ENCODE assay signal across 4 cellular contexts in the genomic region with DNA sequence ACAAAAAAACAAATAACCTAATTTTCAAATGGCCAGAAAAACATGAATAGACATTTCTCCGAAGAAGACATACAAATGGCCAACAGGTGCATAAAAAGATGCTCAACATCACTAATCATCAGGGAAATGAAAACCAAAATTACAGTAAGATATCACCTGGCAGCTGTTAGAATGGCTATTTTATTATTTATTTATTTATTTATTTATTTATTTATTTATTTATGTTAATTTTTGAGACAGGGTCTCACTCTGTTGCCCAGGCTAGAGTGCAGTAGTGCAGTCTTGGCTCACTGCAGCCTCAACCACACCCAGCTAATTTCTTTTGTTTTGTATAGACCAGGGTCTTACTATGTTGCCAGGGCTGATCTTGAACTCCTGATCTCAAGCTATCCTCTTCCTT.
TF ChIP-seq lines count a peak whose summit lies in the region.

No MANE protein-coding gene starts in this region.

TF ChIP-seq in A549, 52 proteins besides CTCF, POLR2A, EP300 and RAD21:
- TF ChIP-seq NPAS2 (CRISPR knock-in tag; IDR thresholded peaks at IDR 0.05; ENCODE audit: borderline replicate concordance): no peak
- no peak for TF ChIP-seq MAZ (IDR thresholded peaks at IDR 0.05; ENCODE audit: borderline replicate concordance, low read depth, low read length)
- TF ChIP-seq JUNB (IDR thresholded peaks at IDR 0.05): no peak
- TF ChIP-seq CBX8 (IDR thresholded peaks at IDR 0.05): no peak
- TF ChIP-seq ZC3H11A (IDR thresholded peaks at IDR 0.05): peak; percentile 47
- no peak for TF ChIP-seq HOXB13 (CRISPR knock-in tag; IDR thresholded peaks at IDR 0.05; ENCODE audit: low read depth)
- no peak for TF ChIP-seq CBX2 (IDR thresholded peaks at IDR 0.05; ENCODE audit: borderline replicate concordance, low read depth)
- no peak for TF ChIP-seq MYC (IDR thresholded peaks at IDR 0.05; ENCODE audit: borderline replicate concordance, low read length)
- TF ChIP-seq, protein P1, sequence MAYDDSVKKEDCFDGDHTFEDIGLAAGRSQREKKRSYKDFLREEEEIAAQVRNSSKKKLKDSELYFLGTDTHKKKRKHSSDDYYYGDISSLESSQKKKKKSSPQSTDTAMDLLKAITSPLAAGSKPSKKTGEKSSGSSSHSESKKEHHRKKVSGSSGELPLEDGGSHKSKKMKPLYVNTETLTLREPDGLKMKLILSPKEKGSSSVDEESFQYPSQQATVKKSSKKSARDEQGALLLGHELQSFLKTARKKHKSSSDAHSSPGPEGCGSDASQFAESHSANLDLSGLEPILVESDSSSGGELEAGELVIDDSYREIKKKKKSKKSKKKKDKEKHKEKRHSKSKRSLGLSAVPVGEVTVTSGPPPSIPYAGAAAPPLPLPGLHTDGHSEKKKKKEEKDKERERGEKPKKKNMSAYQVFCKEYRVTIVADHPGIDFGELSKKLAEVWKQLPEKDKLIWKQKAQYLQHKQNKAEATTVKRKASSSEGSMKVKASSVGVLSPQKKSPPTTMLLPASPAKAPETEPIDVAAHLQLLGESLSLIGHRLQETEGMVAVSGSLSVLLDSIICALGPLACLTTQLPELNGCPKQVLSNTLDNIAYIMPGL (CRISPR knock-in tag; IDR thresholded peaks at IDR 0.05; ENCODE audit: borderline replicate concordance): no peak

TF ChIP-seq in HEK293, 187 proteins besides CTCF, POLR2A, EP300 and RAD21 (continues in another document):
- TF ChIP-seq ZNF623 (tag by site-specific recombination; IDR thresholded peaks at IDR 0.05): peak; percentile 57
- TF ChIP-seq, protein P2, sequence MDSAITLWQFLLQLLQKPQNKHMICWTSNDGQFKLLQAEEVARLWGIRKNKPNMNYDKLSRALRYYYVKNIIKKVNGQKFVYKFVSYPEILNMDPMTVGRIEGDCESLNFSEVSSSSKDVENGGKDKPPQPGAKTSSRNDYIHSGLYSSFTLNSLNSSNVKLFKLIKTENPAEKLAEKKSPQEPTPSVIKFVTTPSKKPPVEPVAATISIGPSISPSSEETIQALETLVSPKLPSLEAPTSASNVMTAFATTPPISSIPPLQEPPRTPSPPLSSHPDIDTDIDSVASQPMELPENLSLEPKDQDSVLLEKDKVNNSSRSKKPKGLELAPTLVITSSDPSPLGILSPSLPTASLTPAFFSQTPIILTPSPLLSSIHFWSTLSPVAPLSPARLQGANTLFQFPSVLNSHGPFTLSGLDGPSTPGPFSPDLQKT (IDR thresholded peaks at IDR 0.05; ENCODE audit: borderline replicate concordance, low read depth, low read length): no peak
- TF ChIP-seq, protein P3, sequence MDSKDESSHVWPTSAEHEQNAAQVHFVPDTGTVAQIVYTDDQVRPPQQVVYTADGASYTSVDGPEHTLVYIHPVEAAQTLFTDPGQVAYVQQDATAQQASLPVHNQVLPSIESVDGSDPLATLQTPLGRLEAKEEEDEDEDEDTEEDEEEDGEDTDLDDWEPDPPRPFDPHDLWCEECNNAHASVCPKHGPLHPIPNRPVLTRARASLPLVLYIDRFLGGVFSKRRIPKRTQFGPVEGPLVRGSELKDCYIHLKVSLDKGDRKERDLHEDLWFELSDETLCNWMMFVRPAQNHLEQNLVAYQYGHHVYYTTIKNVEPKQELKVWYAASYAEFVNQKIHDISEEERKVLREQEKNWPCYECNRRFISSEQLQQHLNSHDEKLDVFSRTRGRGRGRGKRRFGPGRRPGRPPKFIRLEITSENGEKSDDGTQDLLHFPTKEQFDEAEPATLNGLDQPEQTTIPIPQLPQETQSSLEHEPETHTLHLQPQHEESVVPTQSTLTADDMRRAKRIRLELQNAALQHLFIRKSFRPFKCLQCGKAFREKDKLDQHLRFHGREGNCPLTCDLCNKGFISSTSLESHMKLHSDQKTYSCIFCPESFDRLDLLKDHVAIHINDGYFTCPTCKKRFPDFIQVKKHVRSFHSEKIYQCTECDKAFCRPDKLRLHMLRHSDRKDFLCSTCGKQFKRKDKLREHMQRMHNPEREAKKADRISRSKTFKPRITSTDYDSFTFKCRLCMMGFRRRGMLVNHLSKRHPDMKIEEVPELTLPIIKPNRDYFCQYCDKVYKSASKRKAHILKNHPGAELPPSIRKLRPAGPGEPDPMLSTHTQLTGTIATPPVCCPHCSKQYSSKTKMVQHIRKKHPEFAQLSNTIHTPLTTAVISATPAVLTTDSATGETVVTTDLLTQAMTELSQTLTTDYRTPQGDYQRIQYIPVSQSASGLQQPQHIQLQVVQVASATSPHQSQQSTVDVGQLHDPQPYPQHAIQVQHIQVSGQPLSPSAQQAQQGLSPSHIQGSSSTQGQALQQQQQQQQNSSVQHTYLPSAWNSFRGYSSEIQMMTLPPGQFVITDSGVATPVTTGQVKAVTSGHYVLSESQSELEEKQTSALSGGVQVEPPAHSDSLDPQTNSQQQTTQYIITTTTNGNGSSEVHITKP (tag by site-specific recombination; IDR thresholded peaks at IDR 0.05): no peak
- peak; percentile 60 for TF ChIP-seq ZNF555 (tag by site-specific recombination; conservative IDR thresholded peaks at IDR 0.05)

TF ChIP-seq in endothelial cell of umbilical vein, 7 proteins besides CTCF, POLR2A, EP300 and RAD21:
- TF ChIP-seq EZH2 (IDR thresholded peaks at IDR 0.05; ENCODE audit: borderline replicate concordance, low read depth, low read length, severe bottlenecking) (no peak), GATA2 (IDR thresholded peaks at IDR 0.05; ENCODE audit: insufficient read depth, insufficient read length, low read depth, low read length) (no peak), FOS (IDR thresholded peaks at IDR 0.05; ENCODE audit: borderline replicate concordance, insufficient read depth, low read length) (no peak), MYC (IDR thresholded peaks at IDR 0.05; ENCODE audit: low read depth, low read length) (no peak), POLR2AphosphoS5 (IDR thresholded peaks at IDR 0.05; ENCODE audit: insufficient read depth, low read depth, low read length) (no peak), JUN (IDR thresholded peaks at IDR 0.05; ENCODE audit: borderline replicate concordance, insufficient read depth, insufficient read length, low read depth) (no peak)
- TF ChIP-seq, protein P4, sequence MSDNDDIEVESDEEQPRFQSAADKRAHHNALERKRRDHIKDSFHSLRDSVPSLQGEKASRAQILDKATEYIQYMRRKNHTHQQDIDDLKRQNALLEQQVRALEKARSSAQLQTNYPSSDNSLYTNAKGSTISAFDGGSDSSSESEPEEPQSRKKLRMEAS (IDR thresholded peaks at IDR 0.05; ENCODE audit: insufficient read depth, insufficient read length): no peak

TF ChIP-seq in GM23338, 12 proteins besides CTCF, POLR2A, EP300 and RAD21:
- no peak for TF ChIP-seq EZH2 (IDR thresholded peaks at IDR 0.05; ENCODE audit: low read depth, unreplicated experiment)
- TF ChIP-seq, protein P5, sequence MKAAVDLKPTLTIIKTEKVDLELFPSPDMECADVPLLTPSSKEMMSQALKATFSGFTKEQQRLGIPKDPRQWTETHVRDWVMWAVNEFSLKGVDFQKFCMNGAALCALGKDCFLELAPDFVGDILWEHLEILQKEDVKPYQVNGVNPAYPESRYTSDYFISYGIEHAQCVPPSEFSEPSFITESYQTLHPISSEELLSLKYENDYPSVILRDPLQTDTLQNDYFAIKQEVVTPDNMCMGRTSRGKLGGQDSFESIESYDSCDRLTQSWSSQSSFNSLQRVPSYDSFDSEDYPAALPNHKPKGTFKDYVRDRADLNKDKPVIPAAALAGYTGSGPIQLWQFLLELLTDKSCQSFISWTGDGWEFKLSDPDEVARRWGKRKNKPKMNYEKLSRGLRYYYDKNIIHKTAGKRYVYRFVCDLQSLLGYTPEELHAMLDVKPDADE (IDR thresholded peaks at IDR 0.05): no peak
- TF ChIP-seq, protein P6, sequence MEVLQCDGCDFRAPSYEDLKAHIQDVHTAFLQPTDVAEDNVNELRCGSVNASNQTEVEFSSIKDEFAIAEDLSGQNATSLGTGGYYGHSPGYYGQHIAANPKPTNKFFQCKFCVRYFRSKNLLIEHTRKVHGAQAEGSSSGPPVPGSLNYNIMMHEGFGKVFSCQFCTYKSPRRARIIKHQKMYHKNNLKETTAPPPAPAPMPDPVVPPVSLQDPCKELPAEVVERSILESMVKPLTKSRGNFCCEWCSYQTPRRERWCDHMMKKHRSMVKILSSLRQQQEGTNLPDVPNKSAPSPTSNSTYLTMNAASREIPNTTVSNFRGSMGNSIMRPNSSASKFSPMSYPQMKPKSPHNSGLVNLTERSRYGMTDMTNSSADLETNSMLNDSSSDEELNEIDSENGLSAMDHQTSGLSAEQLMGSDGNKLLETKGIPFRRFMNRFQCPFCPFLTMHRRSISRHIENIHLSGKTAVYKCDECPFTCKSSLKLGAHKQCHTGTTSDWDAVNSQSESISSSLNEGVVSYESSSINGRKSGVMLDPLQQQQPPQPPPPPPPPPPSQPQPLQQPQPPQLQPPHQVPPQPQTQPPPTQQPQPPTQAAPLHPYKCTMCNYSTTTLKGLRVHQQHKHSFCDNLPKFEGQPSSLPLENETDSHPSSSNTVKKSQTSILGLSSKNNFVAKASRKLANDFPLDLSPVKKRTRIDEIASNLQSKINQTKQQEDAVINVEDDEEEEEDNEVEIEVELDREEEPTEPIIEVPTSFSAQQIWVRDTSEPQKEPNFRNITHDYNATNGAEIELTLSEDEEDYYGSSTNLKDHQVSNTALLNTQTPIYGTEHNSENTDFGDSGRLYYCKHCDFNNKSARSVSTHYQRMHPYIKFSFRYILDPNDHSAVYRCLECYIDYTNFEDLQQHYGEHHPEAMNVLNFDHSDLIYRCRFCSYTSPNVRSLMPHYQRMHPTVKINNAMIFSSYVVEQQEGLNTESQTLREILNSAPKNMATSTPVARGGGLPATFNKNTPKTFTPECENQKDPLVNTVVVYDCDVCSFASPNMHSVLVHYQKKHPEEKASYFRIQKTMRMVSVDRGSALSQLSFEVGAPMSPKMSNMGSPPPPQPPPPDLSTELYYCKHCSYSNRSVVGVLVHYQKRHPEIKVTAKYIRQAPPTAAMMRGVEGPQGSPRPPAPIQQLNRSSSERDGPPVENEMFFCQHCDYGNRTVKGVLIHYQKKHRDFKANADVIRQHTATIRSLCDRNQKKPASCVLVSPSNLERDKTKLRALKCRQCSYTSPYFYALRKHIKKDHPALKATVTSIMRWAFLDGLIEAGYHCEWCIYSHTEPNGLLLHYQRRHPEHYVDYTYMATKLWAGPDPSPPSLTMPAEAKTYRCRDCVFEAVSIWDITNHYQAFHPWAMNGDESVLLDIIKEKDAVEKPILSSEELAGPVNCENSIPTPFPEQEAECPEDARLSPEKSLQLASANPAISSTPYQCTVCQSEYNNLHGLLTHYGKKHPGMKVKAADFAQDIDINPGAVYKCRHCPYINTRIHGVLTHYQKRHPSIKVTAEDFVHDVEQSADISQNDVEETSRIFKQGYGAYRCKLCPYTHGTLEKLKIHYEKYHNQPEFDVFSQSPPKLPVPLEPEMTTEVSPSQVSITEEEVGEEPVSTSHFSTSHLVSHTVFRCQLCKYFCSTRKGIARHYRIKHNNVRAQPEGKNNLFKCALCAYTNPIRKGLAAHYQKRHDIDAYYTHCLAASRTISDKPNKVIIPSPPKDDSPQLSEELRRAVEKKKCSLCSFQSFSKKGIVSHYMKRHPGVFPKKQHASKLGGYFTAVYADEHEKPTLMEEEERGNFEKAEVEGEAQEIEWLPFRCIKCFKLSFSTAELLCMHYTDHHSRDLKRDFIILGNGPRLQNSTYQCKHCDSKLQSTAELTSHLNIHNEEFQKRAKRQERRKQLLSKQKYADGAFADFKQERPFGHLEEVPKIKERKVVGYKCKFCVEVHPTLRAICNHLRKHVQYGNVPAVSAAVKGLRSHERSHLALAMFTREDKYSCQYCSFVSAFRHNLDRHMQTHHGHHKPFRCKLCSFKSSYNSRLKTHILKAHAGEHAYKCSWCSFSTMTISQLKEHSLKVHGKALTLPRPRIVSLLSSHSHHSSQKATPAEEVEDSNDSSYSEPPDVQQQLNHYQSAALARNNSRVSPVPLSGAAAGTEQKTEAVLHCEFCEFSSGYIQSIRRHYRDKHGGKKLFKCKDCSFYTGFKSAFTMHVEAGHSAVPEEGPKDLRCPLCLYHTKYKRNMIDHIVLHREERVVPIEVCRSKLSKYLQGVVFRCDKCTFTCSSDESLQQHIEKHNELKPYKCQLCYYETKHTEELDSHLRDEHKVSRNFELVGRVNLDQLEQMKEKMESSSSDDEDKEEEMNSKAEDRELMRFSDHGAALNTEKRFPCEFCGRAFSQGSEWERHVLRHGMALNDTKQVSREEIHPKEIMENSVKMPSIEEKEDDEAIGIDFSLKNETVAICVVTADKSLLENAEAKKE (CRISPR knock-in tag; IDR thresholded peaks at IDR 0.05): no peak
- TF ChIP-seq ZNF331 (CRISPR knock-in tag; IDR thresholded peaks at IDR 0.05; ENCODE audit: low read depth): no peak
- no peak for TF ChIP-seq ZNF114 (CRISPR knock-in tag; IDR thresholded peaks at IDR 0.05)
- no peak for TF ChIP-seq EZH2phosphoT487 (IDR thresholded peaks at IDR 0.05; ENCODE audit: unreplicated experiment)
- no peak for TF ChIP-seq NANOG (IDR thresholded peaks at IDR 0.05; ENCODE audit: borderline replicate concordance)
- TF ChIP-seq CREB1 (CRISPR knock-in tag; IDR thresholded peaks at IDR 0.05; ENCODE audit: low read depth): no peak
- no peak for TF ChIP-seq STAT1 (IDR thresholded peaks at IDR 0.05; ENCODE audit: unreplicated experiment)
- TF ChIP-seq JUNB (IDR thresholded peaks at IDR 0.05; ENCODE audit: unreplicated experiment): no peak
- TF ChIP-seq, protein P7, sequence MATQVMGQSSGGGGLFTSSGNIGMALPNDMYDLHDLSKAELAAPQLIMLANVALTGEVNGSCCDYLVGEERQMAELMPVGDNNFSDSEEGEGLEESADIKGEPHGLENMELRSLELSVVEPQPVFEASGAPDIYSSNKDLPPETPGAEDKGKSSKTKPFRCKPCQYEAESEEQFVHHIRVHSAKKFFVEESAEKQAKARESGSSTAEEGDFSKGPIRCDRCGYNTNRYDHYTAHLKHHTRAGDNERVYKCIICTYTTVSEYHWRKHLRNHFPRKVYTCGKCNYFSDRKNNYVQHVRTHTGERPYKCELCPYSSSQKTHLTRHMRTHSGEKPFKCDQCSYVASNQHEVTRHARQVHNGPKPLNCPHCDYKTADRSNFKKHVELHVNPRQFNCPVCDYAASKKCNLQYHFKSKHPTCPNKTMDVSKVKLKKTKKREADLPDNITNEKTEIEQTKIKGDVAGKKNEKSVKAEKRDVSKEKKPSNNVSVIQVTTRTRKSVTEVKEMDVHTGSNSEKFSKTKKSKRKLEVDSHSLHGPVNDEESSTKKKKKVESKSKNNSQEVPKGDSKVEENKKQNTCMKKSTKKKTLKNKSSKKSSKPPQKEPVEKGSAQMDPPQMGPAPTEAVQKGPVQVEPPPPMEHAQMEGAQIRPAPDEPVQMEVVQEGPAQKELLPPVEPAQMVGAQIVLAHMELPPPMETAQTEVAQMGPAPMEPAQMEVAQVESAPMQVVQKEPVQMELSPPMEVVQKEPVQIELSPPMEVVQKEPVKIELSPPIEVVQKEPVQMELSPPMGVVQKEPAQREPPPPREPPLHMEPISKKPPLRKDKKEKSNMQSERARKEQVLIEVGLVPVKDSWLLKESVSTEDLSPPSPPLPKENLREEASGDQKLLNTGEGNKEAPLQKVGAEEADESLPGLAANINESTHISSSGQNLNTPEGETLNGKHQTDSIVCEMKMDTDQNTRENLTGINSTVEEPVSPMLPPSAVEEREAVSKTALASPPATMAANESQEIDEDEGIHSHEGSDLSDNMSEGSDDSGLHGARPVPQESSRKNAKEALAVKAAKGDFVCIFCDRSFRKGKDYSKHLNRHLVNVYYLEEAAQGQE (IDR thresholded peaks at IDR 0.05; ENCODE audit: unreplicated experiment): no peak
- TF ChIP-seq POLR2AphosphoS5 (IDR thresholded peaks at IDR 0.05; ENCODE audit: low read depth): no peak
